8 cellular contexts compared by ENCODE assay signal in genomic region chr18:62714671-62715438, GRCh38. TPM values are rescaled to one million over a fixed set of nuclear protein-coding genes. Genes with fewer than 3 reads are reported as not detected.
A peak's percentile ranks its signal among the peaks of the same experiment; 100 is the strongest.
DNase-seq lines count a peak whose midpoint lies in the region; ATAC-seq and TF ChIP-seq lines count a peak whose summit lies in the region.

No MANE protein-coding gene starts in this region.

- ATAC-seq in GM21619 (IDR thresholded peaks at IDR 0.05; ENCODE audit: unreplicated experiment) (peak; percentile 68), mucosa of descending colon (peak; percentile 89)

- peak overlapping the region; percentile 83 for H3K4me3 Mint-ChIP-seq in activated T-cell treated with anti-CD3 and anti-CD28 coated beads, Interleukin-2, amount 50 U/mL, for 24 hours

- H3K4me1 ChIP-seq in mucosa of descending colon (ENCODE audit: low read depth): peaks cover 21% of the 10 kb centered on the region

- intact Hi-C loops in mucosa of descending colon (cut with DNase I, micrococcal nuclease): loop anchor here in 1 of 2 donors (10.0 kb wide), 1 partner anchor 260 kb away; no protein-coding TSS in a partner anchor

- TF ChIP-seq CTCF in epithelial cell of proximal tubule (conservative IDR thresholded peaks at IDR 0.05; ENCODE audit: low read depth, low read length) (peak; percentile 83), mucosa of descending colon (IDR thresholded peaks at IDR 0.05) (no peak)

- TF ChIP-seq RAD21 in Ishikawa (IDR thresholded peaks at IDR 0.05; ENCODE audit: low read depth): peak; percentile 84

- peak overlapping the region; percentile 88 for H3K27ac Mint-ChIP-seq in activated T-cell treated with anti-CD3 and anti-CD28 coated beads, Interleukin-2, amount 50 U/mL, for 24 hours

- no peak for TF ChIP-seq EP300 in Ishikawa (IDR thresholded peaks at IDR 0.05; ENCODE audit: borderline replicate concordance)

- H3K9me3 ChIP-seq in mucosa of descending colon: no peaks in the 10 kb centered on the region

- peaks cover 5% of the 10 kb centered on the region for H3K27me3 Mint-ChIP-seq in activated T-cell treated with anti-CD3 and anti-CD28 coated beads, Interleukin-2, amount 50 U/mL, for 24 hours

- H3K9me3 Mint-ChIP-seq in activated T-cell treated with anti-CD3 and anti-CD28 coated beads, Interleukin-2, amount 50 U/mL, for 24 hours: no peaks in the 10 kb centered on the region

- H3K4me1 Mint-ChIP-seq in activated T-cell treated with anti-CD3 and anti-CD28 coated beads, Interleukin-2, amount 50 U/mL, for 24 hours (ENCODE audit: low read depth): peaks cover 37% of the 10 kb centered on the region

- no peaks in the 10 kb centered on the region for H3K36me3 Mint-ChIP-seq in activated T-cell treated with anti-CD3 and anti-CD28 coated beads, Interleukin-2, amount 50 U/mL, for 24 hours (ENCODE audit: low read depth)

- peak overlapping the region; percentile 62 for H3K4me3 ChIP-seq in epithelial cell of proximal tubule (ENCODE audit: low read depth, low read length)
- H3K4me3 ChIP-seq in mucosa of descending colon: peak overlapping the region; percentile 57

- DNase-seq in DMS53 (lab: John Stamatoyannopoulos, UW) (peak; percentile 100), OCI-M2 (lab: John Stamatoyannopoulos, UW; ENCODE audit: unreplicated experiment) (peak; percentile 76), epithelial cell of proximal tubule (ENCODE audit: low read depth) (peak; percentile 97), mucosa of descending colon (peak; percentile 99 to 100 (median 99))
- DNase-seq in activated T-cell treated with anti-CD3 and anti-CD28 coated beads, Interleukin-2, amount 50 U/mL, for 24 hours: peak; percentile 94
- peak; percentile 81 to 83 for DNase-seq in stimulated activated CD8-positive, alpha-beta memory T cell treated with anti-CD3 and anti-CD28 coated beads, Interleukin-4, amount 100 ng/mL, for 1 hour (ENCODE audit: low read depth in 2 of 2, low spot score in 1 of 2)

- H3K36me3 ChIP-seq in mucosa of descending colon (ENCODE audit: low read depth): peaks cover 4% of the 10 kb centered on the region

TF ChIP-seq in Ishikawa, 13 proteins besides CTCF, POLR2A, EP300 and RAD21:
- TF ChIP-seq TAF1 (IDR thresholded peaks at IDR 0.05; ENCODE audit: low read depth): no peak
- 0 out of 2 replicates have a peak, but pooled peaks have one; percentile 34 for TF ChIP-seq TCF12 (IDR thresholded peaks at IDR 0.05; ENCODE audit: low read depth)
- peak; percentile 56 for TF ChIP-seq MAX (IDR thresholded peaks at IDR 0.05)
- TF ChIP-seq FOXM1 (IDR thresholded peaks at IDR 0.05; ENCODE audit: borderline replicate concordance, low read depth): no peak
- peak; percentile 68 for TF ChIP-seq CREB1 (IDR thresholded peaks at IDR 0.05; ENCODE audit: low read depth)
- 0 out of 2 replicates have a peak, but pooled peaks have one; percentile 31 for TF ChIP-seq YY1 (IDR thresholded peaks at IDR 0.05; ENCODE audit: low read depth)
- peak; percentile 71 for TF ChIP-seq NFIC (IDR thresholded peaks at IDR 0.05)
- no peak for TF ChIP-seq EGR1 (IDR thresholded peaks at IDR 0.05)
- TF ChIP-seq TEAD4 (IDR thresholded peaks at IDR 0.05): peak; percentile 32; the same call in 1 of the 2 replicates

RNA-seq across cellular contexts. Expression of gene PHLPP1, which starts 0.5 kb away (rescaled TPM):
- 4.7 and 9.0 TPM in 2 replicates for total RNA-seq in epithelial cell of proximal tubule
- 10 to 100 TPM; 17.9 to 28.9 (median 19.7) TPM for total RNA-seq in mucosa of descending colon

Comparison
In these comparisons a context has a peak if more than half of its experiments do, and no peak if none do; other contexts are left out.
1. Peak in every context shown above with its lines: DNase-seq, ATAC-seq and H3K4me3 ChIP-seq.